In the genomic region with DNA sequence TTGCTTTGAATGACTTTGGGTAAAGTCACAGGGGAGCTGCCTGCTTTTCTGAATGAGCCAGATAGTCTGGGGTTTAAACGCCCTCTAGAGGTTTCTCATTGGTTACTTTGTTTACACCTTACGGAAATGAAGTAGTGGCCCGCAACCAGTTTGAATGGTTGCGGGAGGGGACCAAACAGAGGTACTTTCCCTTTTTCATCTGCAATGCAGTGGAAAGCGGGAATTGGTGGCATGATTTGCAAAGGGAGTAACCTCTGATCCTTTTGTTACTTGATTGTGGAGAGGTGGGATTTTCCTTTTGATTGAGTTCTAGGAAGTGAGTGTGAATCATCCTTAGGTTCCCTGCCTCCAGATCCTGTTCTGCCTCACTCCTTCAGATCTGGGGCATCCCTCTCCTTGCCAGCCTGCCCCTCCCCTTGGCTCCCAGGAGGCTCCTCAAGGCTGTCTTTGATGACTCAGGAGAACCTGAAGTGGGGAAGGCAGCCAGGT, we compare ENCODE assay signal across 8 cellular contexts. TPM values are rescaled to one million over a fixed set of nuclear protein-coding genes. Genes with fewer than 3 reads are reported as not detected.
DNase-seq lines count a peak whose midpoint lies in the region; ATAC-seq and TF ChIP-seq lines count a peak whose summit lies in the region.

No MANE protein-coding gene starts in this region.

- TF ChIP-seq CTCF in heart left ventricle (IDR thresholded peaks at IDR 0.05): peak in 8 of 12 donors; percentile 4 to 38 (median 20)

- no peak for TF ChIP-seq POLR2A in heart left ventricle (IDR thresholded peaks at IDR 0.05)

- ATAC-seq in heart left ventricle: no peak
- ATAC-seq in left ventricle myocardium superior: no peak
- peak; percentile 98 for ATAC-seq in GM21529 (IDR thresholded peaks at IDR 0.05; ENCODE audit: unreplicated experiment)
- ATAC-seq in GM18520 (IDR thresholded peaks at IDR 0.05; ENCODE audit: unreplicated experiment): no peak

- intact Hi-C loops in heart left ventricle (cut with DNase I) (no loop called here), left ventricle myocardium superior (cut with micrococcal nuclease) (no loop called here)

- H3K27ac ChIP-seq in heart left ventricle (no peak overlapping the region), HUES48 (ENCODE audit: low read depth, low read length) (peak overlapping the region; percentile 85)

- H3K9me3 ChIP-seq in heart left ventricle: peaks cover 0 to 2% (median 0%) of the 10 kb centered on the region in 12 donors
- peaks cover 2% of the 10 kb centered on the region; the same call in 1 of the 2 replicates for H3K9me3 ChIP-seq in HUES48 (ENCODE audit: control insufficient read depth, insufficient read depth, low read length)

- H3K27me3 ChIP-seq in heart left ventricle: peaks cover 0 to 6% (median 0%) of the 10 kb centered on the region in 9 donors
- H3K27me3 ChIP-seq in HUES48 (ENCODE audit: control insufficient read depth, insufficient read depth, low read length): no peaks in the 10 kb centered on the region

- H3K36me3 ChIP-seq in heart left ventricle (no peaks in the 10 kb centered on the region), HUES48 (ENCODE audit: control insufficient read depth, insufficient read depth, low read length) (no peaks in the 10 kb centered on the region)

- no peak overlapping the region for H3K4me3 ChIP-seq in heart left ventricle
- peak overlapping the region; percentile 39; the same call in 1 of the 2 replicates for H3K4me3 ChIP-seq in HUES48 (ENCODE audit: low read depth, low read length)

- H3K9ac ChIP-seq in HUES48 (ENCODE audit: low read depth, low read length): no peak overlapping the region

- DNase-seq in heart left ventricle (no peak), left ventricle myocardium superior (no peak), iris pigment epithelial cell (ENCODE audit: low read depth) (peak; percentile 40), GM19238 (ENCODE audit: insufficient read length, low spot score) (no peak)
- DNase-seq in activated CD4-positive, alpha-beta T cell treated with anti-CD3 and anti-CD28 coated beads, Interleukin-2, amount 50 U/mL, for 48 hours: peak; percentile 7 to 25

- WGBS in heart left ventricle, 4 donors: 2 to 9% (median 5%) methylated on average over 5 of the region's 5 CpGs

- H3K4me1 ChIP-seq in heart left ventricle (peaks cover 0 to 12% (median 0%) of the 10 kb centered on the region in 12 donors), HUES48 (ENCODE audit: control insufficient read depth, insufficient read depth, low read length) (peaks cover 37% of the 10 kb centered on the region)

RNA-seq across cellular contexts. Expression of a gene that starts 15.9 kb away (rescaled TPM):
- 1 to 10 TPM in 1 of 9 donors, not detected in 8; 1.6 TPM for total RNA-seq in heart left ventricle
- polyA plus RNA-seq in heart left ventricle: not detected
- not detected for total RNA-seq in left ventricle myocardium superior

Comparison
In these comparisons a context has a peak if more than half of its experiments do, and no peak if none do; other contexts are left out.
1. DNase-seq: peak in activated CD4-positive, alpha-beta T cell treated with anti-CD3 and anti-CD28 coated beads, Interleukin-2, amount 50 U/mL, for 48 hours (2 of 2) and iris pigment epithelial cell (single experiment); none in heart left ventricle (0 of 5), left ventricle myocardium superior (single experiment) and GM19238 (single experiment).